1 cellular context compared by ENCODE assay signal in genomic region chr16:50821586-50821985, GRCh38.
TF ChIP-seq lines count a peak whose summit lies in the region.

No MANE protein-coding gene starts in this region.

TF ChIP-seq in WTC11, 78 proteins besides CTCF, POLR2A, EP300 and RAD21 (continued from another document):
- TF ChIP-seq ZSCAN18 (CRISPR knock-in tag; IDR thresholded peaks at IDR 0.05) (no peak), ZNF532 (CRISPR knock-in tag; IDR thresholded peaks at IDR 0.05; ENCODE audit: borderline replicate concordance) (no peak), ARID4B (CRISPR knock-in tag; IDR thresholded peaks at IDR 0.05; ENCODE audit: borderline replicate concordance) (no peak), ZBTB21 (CRISPR knock-in tag; IDR thresholded peaks at IDR 0.05; ENCODE audit: borderline replicate concordance) (no peak), MAX (CRISPR knock-in tag; IDR thresholded peaks at IDR 0.05) (no peak), FOXP1 (CRISPR knock-in tag; IDR thresholded peaks at IDR 0.05; ENCODE audit: borderline replicate concordance) (no peak), GRHL2 (CRISPR knock-in tag; IDR thresholded peaks at IDR 0.05; ENCODE audit: insufficient replicate concordance, severe bottlenecking) (no peak)
